8 cellular contexts compared by ENCODE assay signal in the genomic region with DNA sequence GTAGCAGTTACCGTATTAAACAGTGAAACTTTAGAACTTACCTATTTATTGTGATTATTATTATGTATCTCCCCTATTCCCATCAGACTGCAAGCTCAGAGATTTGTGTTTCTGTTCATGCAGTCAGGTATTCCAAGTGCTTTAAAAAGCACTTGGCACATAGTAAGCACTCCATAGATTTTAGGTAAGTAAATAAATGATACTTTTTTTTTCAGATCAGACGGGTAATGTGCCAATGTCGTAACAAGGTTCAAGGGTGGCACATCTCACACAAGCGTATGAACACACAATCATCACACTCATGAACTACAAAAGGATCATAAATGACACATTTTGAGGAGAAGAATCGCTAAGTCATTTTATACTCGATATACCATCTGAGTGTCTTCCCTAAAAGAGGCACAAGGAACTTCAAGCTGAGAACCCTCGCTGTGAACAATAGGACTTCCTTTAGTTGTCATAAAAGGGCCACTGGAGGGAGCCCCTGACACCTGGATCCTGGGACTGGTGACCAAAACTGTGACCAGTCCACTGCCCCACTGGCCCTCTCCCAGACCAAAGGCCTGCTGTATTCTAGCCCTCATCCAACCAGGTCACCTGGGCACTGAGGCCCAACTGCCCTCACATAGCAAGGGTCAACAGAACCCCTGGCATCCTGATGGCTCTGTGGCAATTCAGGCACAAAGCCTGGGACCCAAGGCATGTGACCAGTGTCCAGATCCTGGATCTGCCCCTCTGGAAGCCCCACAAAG. TPM values are rescaled to one million over a fixed set of nuclear protein-coding genes. Genes with fewer than 3 reads are reported as not detected.
A peak's percentile ranks its signal among the peaks of the same experiment; 100 is the strongest.
DNase-seq lines count a peak whose midpoint lies in the region; ATAC-seq and TF ChIP-seq lines count a peak whose summit lies in the region.

No MANE protein-coding gene starts in this region.

- no peaks in the 10 kb centered on the region for H3K27me3 ChIP-seq in BJ (ENCODE audit: control insufficient read depth, insufficient read depth, low read length)
- no peaks in the 10 kb centered on the region for H3K27me3 ChIP-seq in kidney epithelial cell (ENCODE audit: control insufficient read depth, insufficient read depth, low read length)

- POLR2A ChIA-PET in BJ (lab: Charles Lee), result no interaction called here

- CTCF ChIA-PET in BJ (lab: Yijun Ruan, JAX), result interaction anchor here (0.9 to 1.9 kb wide), 7 partner anchors 14 to 226 kb away, joined by 3 to 8 read pairs (median 5); no protein-coding TSS in a partner anchor

- no peak for ATAC-seq in GM21515 (IDR thresholded peaks at IDR 0.05; ENCODE audit: unreplicated experiment)

- in situ Hi-C loops in astrocyte of the cerebellum (cut with HindIII; ENCODE audit: low sequenced_read_pairs), result no loop called here

- DNase-seq in BJ (ENCODE audit: low read depth), result no peak
- peak; percentile 76 for DNase-seq in HuH-7 (ENCODE audit: low spot score)
- DNase-seq in astrocyte of the cerebellum (ENCODE audit: low read depth), result no peak
- no peak for DNase-seq in kidney epithelial cell (ENCODE audit: low read depth)
- no peak for DNase-seq in NCI-H748 treated with DMSO at 0.1 percent for 48 hours (lab: John Stamatoyannopoulos, UW)
- no peak for DNase-seq in SK-N-DZ (ENCODE audit: low spot score)
- no peak for DNase-seq in NCI-H2196 treated with DMSO at 0.1 percent for 48 hours (lab: John Stamatoyannopoulos, UW; ENCODE audit: unreplicated experiment)

- TF ChIP-seq CTCF in BJ (IDR thresholded peaks at IDR 0.05; ENCODE audit: insufficient read depth, low read depth, low read length), result peak; percentile 53
- peak; percentile 38 for TF ChIP-seq CTCF in astrocyte of the cerebellum (IDR thresholded peaks at IDR 0.05; ENCODE audit: low read depth, low read length, missing control alignments)
- peak; percentile 44 for TF ChIP-seq CTCF in kidney epithelial cell (IDR thresholded peaks at IDR 0.05; ENCODE audit: insufficient read depth, low read length, poor library complexity, severe bottlenecking)

- H3K36me3 ChIP-seq in BJ (ENCODE audit: control insufficient read depth, insufficient read depth, low read length) (no peaks in the 10 kb centered on the region), kidney epithelial cell (ENCODE audit: control insufficient read depth, insufficient read depth, low read length) (no peaks in the 10 kb centered on the region)

- H3K4me3 ChIP-seq in BJ (ENCODE audit: low read depth, low read length) (no peak overlapping the region), astrocyte of the cerebellum (ENCODE audit: low read depth, low read length) (no peak overlapping the region), kidney epithelial cell (ENCODE audit: low read depth, low read length) (no peak overlapping the region)

RNA-seq across cellular contexts. Expression of gene KIF9, which starts 32.1 kb away (rescaled TPM):
- 2.5 and 4.8 TPM in 2 replicates for polyA plus RNA-seq in BJ (2011; rRNA removed)
- polyA minus RNA-seq in BJ (2011; rRNA and poly(A)+ RNA removed), result 0.85 and 1.3 TPM in 2 replicates
- 7.1 and 14.5 TPM in 2 replicates for total RNA-seq in kidney epithelial cell
- polyA plus RNA-seq in SK-N-DZ (2014; cell fraction: cytosol; rRNA removed), result 4.1 and 5.2 TPM in 2 replicates
- 6.9 and 9.3 TPM in 2 replicates for polyA plus RNA-seq in SK-N-DZ (2014; cell fraction: nucleus; rRNA removed)

RNA-seq across cellular contexts. Expression of gene KLHL18, which starts 32.3 kb away (rescaled TPM):
- 19.5 and 25.5 TPM in 2 replicates for polyA plus RNA-seq in BJ (2011; rRNA removed)
- 30.3 and 48.6 TPM in 2 replicates for polyA minus RNA-seq in BJ (2011; rRNA and poly(A)+ RNA removed)
- 21.5 and 26.3 TPM in 2 replicates for total RNA-seq in kidney epithelial cell
- polyA plus RNA-seq in SK-N-DZ (2014; cell fraction: cytosol; rRNA removed), result 11.8 and 23.9 TPM in 2 replicates
- 10.5 and 15.3 TPM in 2 replicates for polyA plus RNA-seq in SK-N-DZ (2014; cell fraction: nucleus; rRNA removed)
